In the genomic region with DNA sequence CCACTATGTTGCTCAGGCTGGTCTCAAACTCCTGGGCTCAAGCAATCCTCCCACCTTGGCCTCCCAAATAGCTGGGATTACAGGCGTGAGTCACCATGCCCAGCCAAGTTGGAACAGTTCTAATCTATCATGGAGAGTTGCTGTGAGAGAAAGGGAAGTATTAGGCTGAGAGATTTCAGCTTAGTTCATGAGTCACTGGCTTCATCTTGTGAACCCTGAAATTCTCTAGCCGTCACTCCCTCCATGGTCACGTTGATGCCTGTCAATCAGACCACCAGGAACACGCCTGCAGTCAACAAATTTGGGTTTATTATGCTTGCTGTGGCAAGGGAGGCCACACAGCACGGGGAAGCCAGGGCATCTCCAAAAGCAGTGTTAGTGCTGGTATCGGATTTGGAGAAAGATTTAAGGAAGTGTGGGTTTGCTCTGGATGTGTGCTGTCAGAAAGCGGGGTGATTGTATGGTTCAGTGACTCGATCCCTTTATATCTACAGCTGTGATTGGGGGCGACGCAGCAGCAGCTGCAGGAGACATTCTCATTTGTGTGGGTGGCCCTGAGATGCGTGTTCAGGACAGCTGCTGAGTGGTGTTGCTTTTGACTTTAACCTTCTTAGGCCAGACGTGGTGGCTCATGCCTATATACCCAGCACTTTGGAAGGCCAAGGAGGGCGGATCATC, we compare ENCODE assay signal across 8 cellular contexts. TPM values are rescaled to one million over a fixed set of nuclear protein-coding genes. Genes with fewer than 3 reads are reported as not detected.
A peak's percentile ranks its signal among the peaks of the same experiment; 100 is the strongest.
DNase-seq lines count a peak whose midpoint lies in the region; ATAC-seq and TF ChIP-seq lines count a peak whose summit lies in the region.
"Had no signal": no experiment of that assay in that cellular context is flagged by ENCODE, and none has a peak within 500 bp of the region (broad histone marks: within the 10 kb centered on the region; RNA-seq: fewer than 3 reads in every experiment).

No MANE protein-coding gene starts in this region.

- no peak overlapping the region for H3K27ac Mint-ChIP-seq in activated CD4-positive, alpha-beta T cell treated with anti-CD3 and anti-CD28 coated beads for 36 hours
- no peak overlapping the region for H3K27ac Mint-ChIP-seq in activated CD4-positive, alpha-beta memory T cell treated with anti-CD3 and anti-CD28 coated beads for 36 hours
- H3K27ac Mint-ChIP-seq: effector memory CD8-positive, alpha-beta T cell; naive B cell had no signal

- H3K4me3 ChIP-seq in NB4 (ENCODE audit: low read depth, low read length) (no peak overlapping the region), epithelial cell of esophagus (ENCODE audit: low read length) (no peak overlapping the region), stomach (no peak overlapping the region)

- no peaks in the 10 kb centered on the region for H3K9me3 ChIP-seq in stomach

- H3K27ac ChIP-seq in stomach, result peak overlapping the region in 4 of 5 donors; percentile 16 to 68 (median 48)

- no peak overlapping the region for H3K4me3 Mint-ChIP-seq in activated CD4-positive, alpha-beta T cell treated with anti-CD3 and anti-CD28 coated beads for 36 hours
- no peak overlapping the region for H3K4me3 Mint-ChIP-seq in activated CD4-positive, alpha-beta memory T cell treated with anti-CD3 and anti-CD28 coated beads for 36 hours
- H3K4me3 Mint-ChIP-seq: effector memory CD8-positive, alpha-beta T cell had no signal

- no peak for TF ChIP-seq CTCF in NB4 (IDR thresholded peaks at IDR 0.05; ENCODE audit: low read depth, low read length)
- no peak for TF ChIP-seq CTCF in epithelial cell of esophagus (IDR thresholded peaks at IDR 0.05; ENCODE audit: insufficient read depth, low read depth, low read length, missing control alignments)
- no peak for TF ChIP-seq CTCF in stomach (IDR thresholded peaks at IDR 0.05)

- peaks cover 11 to 31% (median 15%) of the 10 kb centered on the region in 4 donors for H3K4me1 ChIP-seq in stomach

- no peaks in the 10 kb centered on the region for H3K9me3 Mint-ChIP-seq in activated CD4-positive, alpha-beta T cell treated with anti-CD3 and anti-CD28 coated beads for 36 hours (ENCODE audit: low read depth)
- no peaks in the 10 kb centered on the region for H3K9me3 Mint-ChIP-seq in activated CD4-positive, alpha-beta memory T cell treated with anti-CD3 and anti-CD28 coated beads for 36 hours
- H3K9me3 Mint-ChIP-seq: effector memory CD8-positive, alpha-beta T cell; naive B cell had no signal

- WGBS in stomach, 5 donors, result 58 to 72% (median 70%) methylated on average over 13 of the region's 13 CpGs

- peaks cover 9 to 25% (median 24%) of the 10 kb centered on the region in 4 donors for H3K36me3 ChIP-seq in stomach

- no peaks in the 10 kb centered on the region for H3K27me3 ChIP-seq in stomach

- intact Hi-C loops in stomach (cut with DNase I; ENCODE audit: low total_unique reads), result no loop called here
- intact Hi-C loops in activated CD4-positive, alpha-beta T cell treated with anti-CD3 and anti-CD28 coated beads for 36 hours (cut with DNase I, micrococcal nuclease), result no loop called here
- intact Hi-C loops in activated CD4-positive, alpha-beta memory T cell treated with anti-CD3 and anti-CD28 coated beads for 36 hours (cut with micrococcal nuclease), result no loop called here

- H3K27me3 Mint-ChIP-seq in activated CD4-positive, alpha-beta T cell treated with anti-CD3 and anti-CD28 coated beads for 36 hours, result peaks cover 6% of the 10 kb centered on the region
- H3K27me3 Mint-ChIP-seq in activated CD4-positive, alpha-beta memory T cell treated with anti-CD3 and anti-CD28 coated beads for 36 hours, result peaks cover 4% of the 10 kb centered on the region

- no peak for TF ChIP-seq POLR2A in NB4 (IDR thresholded peaks at IDR 0.05; ENCODE audit: extremely low read depth, insufficient read length)
- no peak for TF ChIP-seq POLR2A in stomach (IDR thresholded peaks at IDR 0.05)

- H3K36me3 Mint-ChIP-seq in activated CD4-positive, alpha-beta T cell treated with anti-CD3 and anti-CD28 coated beads for 36 hours (ENCODE audit: low read depth), result no peaks in the 10 kb centered on the region
- H3K36me3 Mint-ChIP-seq in activated CD4-positive, alpha-beta memory T cell treated with anti-CD3 and anti-CD28 coated beads for 36 hours, result no peaks in the 10 kb centered on the region
- H3K36me3 Mint-ChIP-seq: naive B cell had no signal

- no peak for TF ChIP-seq EP300 in stomach (IDR thresholded peaks at IDR 0.05)

- no peak for ATAC-seq in activated CD4-positive, alpha-beta T cell treated with anti-CD3 and anti-CD28 coated beads for 36 hours
- ATAC-seq: effector memory CD8-positive, alpha-beta T cell had no signal

- CTCF ChIA-PET in activated CD4-positive, alpha-beta T cell treated with anti-CD3 and anti-CD28 coated beads for 36 hours (lab: Charles Lee), result interaction anchor here (0.6 to 0.7 kb wide), 2 partner anchors 150 to 605 kb away, joined by 3 to 5 read pairs; no protein-coding TSS in a partner anchor
- CTCF ChIA-PET in activated CD4-positive, alpha-beta memory T cell treated with anti-CD3 and anti-CD28 coated beads for 36 hours (lab: Charles Lee), result interaction anchor here (0.6 to 0.8 kb wide), 2 partner anchors 11 to 290 kb away, joined by 3 read pairs; no protein-coding TSS in a partner anchor

- DNase-seq in NB4 (ENCODE audit: low read depth) (peak; percentile 70), epithelial cell of esophagus (ENCODE audit: low read depth) (peak; percentile 93), stomach (no peak), AG08395 (ENCODE audit: low spot score) (no peak)
- DNase-seq in activated CD4-positive, alpha-beta T cell treated with anti-CD3 and anti-CD28 coated beads for 36 hours, result no peak
- no peak for DNase-seq in activated CD4-positive, alpha-beta memory T cell treated with anti-CD3 and anti-CD28 coated beads for 36 hours
- DNase-seq: effector memory CD8-positive, alpha-beta T cell; naive B cell had no signal

- peaks cover 1% of the 10 kb centered on the region for H3K4me1 Mint-ChIP-seq in activated CD4-positive, alpha-beta T cell treated with anti-CD3 and anti-CD28 coated beads for 36 hours
- H3K4me1 Mint-ChIP-seq in activated CD4-positive, alpha-beta memory T cell treated with anti-CD3 and anti-CD28 coated beads for 36 hours (ENCODE audit: low read depth), result no peaks in the 10 kb centered on the region

- POLR2A ChIA-PET in activated CD4-positive, alpha-beta T cell treated with anti-CD3 and anti-CD28 coated beads for 36 hours (lab: Charles Lee), result no interaction called here
- POLR2A ChIA-PET in activated CD4-positive, alpha-beta memory T cell treated with anti-CD3 and anti-CD28 coated beads for 36 hours (lab: Charles Lee), result no interaction called here

RNA-seq across cellular contexts. Expression of gene UQCRHL, which starts 18.7 kb away (rescaled TPM):
- total RNA-seq in stomach, result 10 to 100 TPM in 1 of 5 donors, 1 to 10 TPM in 2, under 1 TPM in 1, not detected in 1; 0.58 to 11.0 (median 2.0) TPM
- polyA plus RNA-seq in stomach, result 1 to 10 TPM; 2.4 to 3.4 (median 3.2) TPM
- 1 to 10 TPM; 1.4 to 1.9 TPM for total RNA-seq in activated CD4-positive, alpha-beta T cell treated with anti-CD3 and anti-CD28 coated beads for 36 hours
- 1 to 10 TPM; 2.0 to 2.5 TPM for total RNA-seq in activated CD4-positive, alpha-beta memory T cell treated with anti-CD3 and anti-CD28 coated beads for 36 hours

RNA-seq across cellular contexts. Expression of gene FBLIM1, which starts 30.2 kb away (rescaled TPM):
- total RNA-seq in stomach, result 10 to 100 TPM; 47.0 to 92.1 (median 81.3) TPM
- 100 to 1,000 TPM in 1 of 3 donors, 10 to 100 TPM in 2; 17.5 to 128 (median 44.6) TPM for polyA plus RNA-seq in stomach
- total RNA-seq in activated CD4-positive, alpha-beta T cell treated with anti-CD3 and anti-CD28 coated beads for 36 hours, result under 1 TPM in 1 of 2 experiments, not detected in 1; 0.09 TPM
- under 1 TPM in 1 of 2 experiments, not detected in 1; 0.05 TPM for total RNA-seq in activated CD4-positive, alpha-beta memory T cell treated with anti-CD3 and anti-CD28 coated beads for 36 hours

RNA-seq across cellular contexts. Expression of gene TMEM82, which starts 46.5 kb away (rescaled TPM):
- 1 to 10 TPM in 2 of 5 donors, not detected in 3; 2.2 to 4.9 TPM for total RNA-seq in stomach
- polyA plus RNA-seq in stomach, result under 1 TPM in 2 of 3 donors, not detected in 1; 0.10 to 0.75 TPM
- total RNA-seq in activated CD4-positive, alpha-beta T cell treated with anti-CD3 and anti-CD28 coated beads for 36 hours, result not detected
- total RNA-seq in activated CD4-positive, alpha-beta memory T cell treated with anti-CD3 and anti-CD28 coated beads for 36 hours, result not detected

RNA-seq across cellular contexts. Expression of gene SLC25A34, which starts 52.7 kb away (rescaled TPM):
- total RNA-seq in stomach, result 10 to 100 TPM in 2 of 5 donors, 1 to 10 TPM in 2, not detected in 1; 1.8 to 16.9 (median 7.5) TPM
- polyA plus RNA-seq in stomach, result 1 to 10 TPM in 2 of 3 donors, under 1 TPM in 1; 0.75 to 4.1 (median 1.9) TPM
- total RNA-seq in activated CD4-positive, alpha-beta T cell treated with anti-CD3 and anti-CD28 coated beads for 36 hours, result under 1 TPM; 0.82 to 0.86 TPM
- 1 to 10 TPM in 1 of 2 experiments, under 1 TPM in 1; 0.92 to 1.5 TPM for total RNA-seq in activated CD4-positive, alpha-beta memory T cell treated with anti-CD3 and anti-CD28 coated beads for 36 hours

RNA-seq across cellular contexts. Expression of gene SPEN, which starts 58.7 kb away (rescaled TPM):
- 100 to 1,000 TPM in 1 of 5 donors, 10 to 100 TPM in 4; 16.8 to 114 (median 44.9) TPM for total RNA-seq in stomach
- polyA plus RNA-seq in stomach, result 10 to 100 TPM in 1 of 3 donors, 1 to 10 TPM in 2; 5.6 to 14.7 (median 8.7) TPM
- 10 to 100 TPM; 43.2 to 52.7 TPM for total RNA-seq in activated CD4-positive, alpha-beta T cell treated with anti-CD3 and anti-CD28 coated beads for 36 hours
- total RNA-seq in activated CD4-positive, alpha-beta memory T cell treated with anti-CD3 and anti-CD28 coated beads for 36 hours, result 10 to 100 TPM; 37.0 to 41.9 TPM

Comparison
In these comparisons a context has a peak if more than half of its experiments do, and no peak if none do; other contexts are left out.
1. DNase-seq: peak in NB4 (single experiment) and epithelial cell of esophagus (single experiment); none in stomach (single experiment), activated CD4-positive, alpha-beta T cell treated with anti-CD3 and anti-CD28 coated beads for 36 hours (single experiment), AG08395 (single experiment) and activated CD4-positive, alpha-beta memory T cell treated with anti-CD3 and anti-CD28 coated beads for 36 hours (single experiment).
2. RNA of gene FBLIM1, which starts 30.2 kb away (total RNA-seq): 47.0 to 92.1 TPM in stomach; 0.09 TPM in activated CD4-positive, alpha-beta T cell treated with anti-CD3 and anti-CD28 coated beads for 36 hours and 0.05 TPM in activated CD4-positive, alpha-beta memory T cell treated with anti-CD3 and anti-CD28 coated beads for 36 hours; every median in the first group is over 10 times any median in the second.